In the genomic region with DNA sequence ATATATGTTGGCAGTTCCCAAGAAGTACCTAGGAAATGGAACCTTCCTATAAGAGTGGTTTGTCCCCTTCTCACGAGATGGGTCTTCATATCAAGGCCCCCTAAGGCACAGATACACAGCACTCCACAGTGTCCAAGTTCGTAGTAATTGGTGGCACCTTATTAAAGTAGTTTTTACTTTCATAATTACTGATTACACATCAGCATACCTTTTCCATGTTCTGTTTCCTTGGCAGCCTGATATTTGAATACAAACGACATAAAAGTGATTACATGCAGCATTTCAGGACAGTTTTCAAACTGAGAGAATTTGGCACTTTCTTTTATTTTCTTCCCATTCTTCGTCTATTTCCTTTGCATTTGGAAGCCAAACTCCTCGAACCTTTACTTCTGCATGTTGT, we compare ENCODE assay signal across 15 cellular contexts.
DNase-seq lines count a peak whose midpoint lies in the region; ATAC-seq, FAIRE-seq and TF ChIP-seq lines count a peak whose summit lies in the region.
"Had no signal": no experiment of that assay in that cellular context is flagged by ENCODE, and none has a peak within 500 bp of the region (broad histone marks: within the 10 kb centered on the region; RNA-seq: fewer than 3 reads in every experiment).

No MANE protein-coding gene starts in this region.

- no peak overlapping the region for H3K4me3 ChIP-seq in right lobe of liver
- no peak overlapping the region for H3K4me3 ChIP-seq in HepG2 (replicated peaks in 1 of 3; ENCODE audit: insufficient read depth in 1 of 3, low read depth in 2 of 3, low read length in 3 of 3)
- H3K4me3 ChIP-seq in uterus = no peak overlapping the region
- H3K4me3 ChIP-seq in colonic mucosa = no peak overlapping the region

- H3K9ac ChIP-seq in HepG2 (ENCODE audit: insufficient read depth, low read depth, low read length) (no peak overlapping the region), colonic mucosa (ENCODE audit: low read depth in 2 of 2, low read length in 2 of 2) (no peak overlapping the region)

- H3K4me3 Mint-ChIP-seq in T-helper 2 cell treated with Interferon-gamma antibody and Interleukin-4, amounts not matched to agents 5 μg/mL and 100 μg/mL, for 36 hours = no peak overlapping the region
- no peak overlapping the region for H3K4me3 Mint-ChIP-seq in progenitor cell of endocrine pancreas (ENCODE audit: low read depth)
- H3K4me3 Mint-ChIP-seq: activated naive CD8-positive, alpha-beta T cell treated with anti-CD3 and anti-CD28 coated beads, Interleukin-2, amount 10 ng/mL, durations not matched to agents 7 days and 5 days had no signal

- H2AFZ ChIP-seq in HepG2 (ENCODE audit: low read length) = no peak overlapping the region

- H3K79me2 ChIP-seq in HepG2 (ENCODE audit: insufficient read depth, low read length) = no peaks in the 10 kb centered on the region

- CTCF ChIA-PET in HepG2 (lab: Yijun Ruan, JAX; ENCODE audit: low intra/inter-chr PET ratio, low total read pairs) = no interaction called here

- no peaks in the 10 kb centered on the region; the same call in 1 of the 2 replicates for H4K20me1 ChIP-seq in HepG2 (ENCODE audit: insufficient read depth, low read length)

- H3K9me3 Mint-ChIP-seq in T-helper 2 cell treated with Interferon-gamma antibody and Interleukin-4, amounts not matched to agents 5 μg/mL and 100 μg/mL, for 36 hours = no peaks in the 10 kb centered on the region
- no peaks in the 10 kb centered on the region for H3K9me3 Mint-ChIP-seq in progenitor cell of endocrine pancreas (ENCODE audit: low read depth)
- H3K9me3 Mint-ChIP-seq: activated naive CD8-positive, alpha-beta T cell treated with anti-CD3 and anti-CD28 coated beads, Interleukin-2, amount 10 ng/mL, durations not matched to agents 7 days and 5 days had no signal

- 69% methylated on average over 5 of the region's 5 CpGs for WGBS in right lobe of liver (ENCODE audit: insufficient coverage, low coverage, low lambda C conversion rate, missing lambda C conversion rate)
- 95% methylated on average over 5 of the region's 5 CpGs for WGBS in HepG2 (ENCODE audit: low lambda C conversion rate)

- H3K4me1 Mint-ChIP-seq in T-helper 2 cell treated with Interferon-gamma antibody and Interleukin-4, amounts not matched to agents 5 μg/mL and 100 μg/mL, for 36 hours (ENCODE audit: low read depth) = peaks cover 31% of the 10 kb centered on the region
- H3K4me1 Mint-ChIP-seq in progenitor cell of endocrine pancreas (ENCODE audit: low read depth) = peaks cover 3% of the 10 kb centered on the region

- BruUV-seq in HepG2 (replicated peaks; lab: Mats Ljungman, UMichigan) = no TSS peak

- H3K36me3 Mint-ChIP-seq in T-helper 2 cell treated with Interferon-gamma antibody and Interleukin-4, amounts not matched to agents 5 μg/mL and 100 μg/mL, for 36 hours (ENCODE audit: low read depth) = peaks cover 18% of the 10 kb centered on the region
- H3K36me3 Mint-ChIP-seq in progenitor cell of endocrine pancreas (ENCODE audit: insufficient read depth) = peaks cover 1% of the 10 kb centered on the region

- H3K27ac ChIP-seq in right lobe of liver (peak overlapping the region; percentile 3 to 45 (median 21)), HepG2 (ENCODE audit: extremely low read length, insufficient read depth, low read length) (no peak overlapping the region), uterus (peak overlapping the region; percentile 77 to 80), colonic mucosa (no peak overlapping the region)

- no peaks in the 10 kb centered on the region for H3K9me3 ChIP-seq in right lobe of liver
- no peaks in the 10 kb centered on the region for H3K9me3 ChIP-seq in HepG2 (ENCODE audit: low read length)
- H3K9me3 ChIP-seq in uterus = no peaks in the 10 kb centered on the region
- no peaks in the 10 kb centered on the region for H3K9me3 ChIP-seq in colonic mucosa

- ATAC-seq in right lobe of liver (no peak), HepG2 (no peak)

- H3K27me3 Mint-ChIP-seq in T-helper 2 cell treated with Interferon-gamma antibody and Interleukin-4, amounts not matched to agents 5 μg/mL and 100 μg/mL, for 36 hours (ENCODE audit: low read depth) = no peaks in the 10 kb centered on the region
- H3K27me3 Mint-ChIP-seq in progenitor cell of endocrine pancreas = no peaks in the 10 kb centered on the region
- H3K27me3 Mint-ChIP-seq: activated naive CD8-positive, alpha-beta T cell treated with anti-CD3 and anti-CD28 coated beads, Interleukin-2, amount 10 ng/mL, durations not matched to agents 7 days and 5 days had no signal

- peak overlapping the region; percentile 82 for H3K27ac Mint-ChIP-seq in T-helper 2 cell treated with Interferon-gamma antibody and Interleukin-4, amounts not matched to agents 5 μg/mL and 100 μg/mL, for 36 hours
- H3K27ac Mint-ChIP-seq in progenitor cell of endocrine pancreas = no peak overlapping the region

- FAIRE-seq in HepG2 (lab: Jason Lieb, UNC) = no peak

- no peak for DNase-seq in right lobe of liver
- no peak for DNase-seq in HepG2 (ENCODE audit: low spot score)
- DNase-seq in T-helper 2 cell treated with Interferon-gamma antibody and Interleukin-4, amounts not matched to agents 5 μg/mL and 100 μg/mL, for 36 hours (ENCODE audit: low spot score) = no peak
- peak; percentile 49 to 77 for DNase-seq in lung microvascular endothelial cell (ENCODE audit: low read depth in 2 of 2)
- no peak for DNase-seq in uterus
- no peak for DNase-seq in colonic mucosa
- DNase-seq in progenitor cell of endocrine pancreas (ENCODE audit: low spot score, unreplicated experiment) = no peak
- no peak for DNase-seq in glomerular visceral epithelial cell (ENCODE audit: extremely low spot score)
- DNase-seq: activated naive CD8-positive, alpha-beta T cell treated with anti-CD3 and anti-CD28 coated beads, Interleukin-2, amount 10 ng/mL, durations not matched to agents 7 days and 5 days; activated T-cell treated with anti-CD3 and anti-CD28 coated beads for 4 hours; caudate nucleus; DND-41; NCI-H187; NCI-H446 treated with DMSO at 0.1 percent for 48 hours; stimulated activated CD4-positive, alpha-beta T cell treated with anti-CD3 and anti-CD28 coated beads, Interleukin-4, amount 100 ng/mL, for 1 hour had no signal

- intact Hi-C loops in right lobe of liver (cut with DNase I) = no loop called here
- intact Hi-C loops in HepG2 (cut with micrococcal nuclease; ENCODE audit: unreplicated experiment) = no loop called here
- intact Hi-C loops in uterus (cut with DNase I; ENCODE audit: low total_unique reads) = no loop called here
- intact Hi-C loops in colonic mucosa (cut with DNase I) = no loop called here

- no peak for TF ChIP-seq RAD21 in HepG2 (CRISPR knock-in tag; IDR thresholded peaks at IDR 0.05)

- TF ChIP-seq EP300 in HepG2 (IDR thresholded peaks at IDR 0.05; ENCODE audit: low read depth in 2 of 2, low read length in 2 of 2) (no peak), HepG2 (CRISPR knock-in tag; IDR thresholded peaks at IDR 0.05; ENCODE audit: borderline replicate concordance) (no peak)

- no peak for TF ChIP-seq POLR2A in right lobe of liver (IDR thresholded peaks at IDR 0.05)
- no peak for TF ChIP-seq POLR2A in HepG2 (IDR thresholded peaks at IDR 0.05; ENCODE audit: insufficient read depth in 1 of 2, low read depth in 2 of 2, low read length in 2 of 2)
- TF ChIP-seq POLR2A in uterus (IDR thresholded peaks at IDR 0.05) = no peak

- H3K4me1 ChIP-seq in right lobe of liver = no peaks in the 10 kb centered on the region
- peaks cover 16% of the 10 kb centered on the region for H3K4me1 ChIP-seq in HepG2 (ENCODE audit: insufficient read depth, low read length)
- no peaks in the 10 kb centered on the region for H3K4me1 ChIP-seq in uterus
- H3K4me1 ChIP-seq in colonic mucosa = peaks cover 4% of the 10 kb centered on the region

- no peak for TF ChIP-seq CTCF in right lobe of liver (IDR thresholded peaks at IDR 0.05)
- no peak for TF ChIP-seq CTCF in HepG2 (CRISPR knock-in tag; IDR thresholded peaks at IDR 0.05)
- no peak for TF ChIP-seq CTCF in uterus (IDR thresholded peaks at IDR 0.05)
- TF ChIP-seq CTCF in colonic mucosa (IDR thresholded peaks at IDR 0.05) = no peak
- no peak for TF ChIP-seq CTCF in progenitor cell of endocrine pancreas (IDR thresholded peaks at IDR 0.05; ENCODE audit: unreplicated experiment)

- POLR2A ChIA-PET in HepG2 (lab: Yijun Ruan, JAX) = interaction anchor here (1.5 kb wide), 1 partner anchor 319 kb away, joined by 5 read pairs; no protein-coding TSS in a partner anchor

- in situ Hi-C loops in HepG2 (cut with HindIII; ENCODE audit: extremely low pct_ligation_motif_present, low pct_unique_long_range_greater_than_20kb) = no loop called here

- H3K27me3 ChIP-seq in right lobe of liver (no peaks in the 10 kb centered on the region), HepG2 (ENCODE audit: control insufficient read depth in 1 of 2, insufficient read depth in 2 of 2, low read length in 2 of 2) (no peaks in the 10 kb centered on the region), uterus (no peaks in the 10 kb centered on the region), colonic mucosa (no peaks in the 10 kb centered on the region)

- no peaks in the 10 kb centered on the region for H3K36me3 ChIP-seq in right lobe of liver
- H3K36me3 ChIP-seq in HepG2 (replicated peaks in 1 of 2; ENCODE audit: control insufficient read depth in 1 of 2, insufficient read depth in 2 of 2, low read length in 2 of 2) = peaks cover 3 to 14% of the 10 kb centered on the region in 2 experiments
- no peaks in the 10 kb centered on the region for H3K36me3 ChIP-seq in uterus
- H3K36me3 ChIP-seq in colonic mucosa = no peaks in the 10 kb centered on the region

- no peak overlapping the region for H3K4me2 ChIP-seq in HepG2 (ENCODE audit: low read depth, low read length)

Comparison
In these comparisons a context has a peak if more than half of its experiments do, and no peak if none do; other contexts are left out.
1. H3K27ac ChIP-seq: peak in right lobe of liver (3 of 3) and uterus (2 of 2); none in HepG2 (single experiment) and colonic mucosa (single experiment).
2. DNase-seq: peak in lung microvascular endothelial cell (2 of 2); none in right lobe of liver (0 of 3), HepG2 (single experiment), T-helper 2 cell treated with Interferon-gamma antibody and Interleukin-4, amounts not matched to agents 5 μg/mL and 100 μg/mL, for 36 hours (single experiment), uterus (0 of 2), colonic mucosa (single experiment), progenitor cell of endocrine pancreas (single experiment) and glomerular visceral epithelial cell (single experiment).